Comparison of ENCODE assay signal across 1 cellular context in genomic region chr2:104812281-104812680, GRCh38.
TF ChIP-seq lines count a peak whose summit lies in the region.

No MANE protein-coding gene starts in this region.

TF ChIP-seq in GM23338, 12 proteins besides CTCF, POLR2A, EP300 and RAD21 (continued from another document):
- TF ChIP-seq ETS1 (IDR thresholded peaks at IDR 0.05): no peak
